21 cellular contexts compared by ENCODE assay signal in the genomic region with DNA sequence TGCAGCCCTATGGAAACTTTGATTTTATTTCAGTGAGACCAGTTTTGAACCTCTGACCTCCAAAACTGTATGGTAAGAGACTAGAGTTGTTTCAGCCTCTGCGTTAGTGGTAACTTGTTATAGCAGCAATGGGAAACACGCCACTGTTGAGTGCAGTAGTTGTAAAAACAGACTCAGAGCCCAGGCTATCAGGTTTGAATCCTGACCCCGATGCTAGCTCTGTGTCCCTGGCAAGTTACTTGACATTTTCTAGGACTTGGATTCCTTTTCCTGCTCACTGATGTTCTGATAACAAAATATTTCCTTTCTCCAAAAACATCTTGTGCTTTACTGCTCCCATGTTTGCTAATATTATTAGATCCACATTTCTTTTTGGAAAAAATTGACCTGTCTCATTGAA.
DNase-seq lines count a peak whose midpoint lies in the region; ATAC-seq and TF ChIP-seq lines count a peak whose summit lies in the region.
"Had no signal": no experiment of that assay in that cellular context is flagged by ENCODE, and none has a peak within 500 bp of the region (broad histone marks: within the 10 kb centered on the region; RNA-seq: fewer than 3 reads in every experiment).

No MANE protein-coding gene starts in this region.

- no peaks in the 10 kb centered on the region for H3K36me3 Mint-ChIP-seq in activated T-cell treated with anti-CD3 and anti-CD28 coated beads, Interleukin-2, amount 50 U/mL, for 24 hours (ENCODE audit: low read depth)
- H3K36me3 Mint-ChIP-seq: activated CD8-positive, alpha-beta memory T cell treated with anti-CD3 and anti-CD28 coated beads, Interleukin-2, amount 10 ng/mL, durations not matched to agents 7 days and 5 days; activated naive CD8-positive, alpha-beta T cell treated with anti-CD3 and anti-CD28 coated beads, Interleukin-2, amount 10 ng/mL, durations not matched to agents 7 days and 5 days had no signal

- H3K4me1 Mint-ChIP-seq in activated T-cell treated with anti-CD3 and anti-CD28 coated beads, Interleukin-2, amount 50 U/mL, for 24 hours (ENCODE audit: low read depth): no peaks in the 10 kb centered on the region
- H3K4me1 Mint-ChIP-seq: activated CD8-positive, alpha-beta memory T cell treated with anti-CD3 and anti-CD28 coated beads, Interleukin-2, amount 10 ng/mL, durations not matched to agents 7 days and 5 days; activated naive CD8-positive, alpha-beta T cell treated with anti-CD3 and anti-CD28 coated beads, Interleukin-2, amount 10 ng/mL, durations not matched to agents 7 days and 5 days had no signal

- intact Hi-C loops in sciatic nerve (cut with DNase I): no loop called here
- intact Hi-C loops in lower lobe of right lung (cut with DNase I): no loop called here

- no peak overlapping the region for H2AFZ ChIP-seq in Karpas-422 (ENCODE audit: low read length)

- ATAC-seq in GM18511 (IDR thresholded peaks at IDR 0.05; ENCODE audit: unreplicated experiment): peak; percentile 34
- ATAC-seq in GM21619 (IDR thresholded peaks at IDR 0.05; ENCODE audit: unreplicated experiment): peak; percentile 23
- ATAC-seq in sciatic nerve: peak; percentile 33
- ATAC-seq in lower lobe of right lung: no peak
- ATAC-seq: activated CD8-positive, alpha-beta memory T cell treated with anti-CD3 and anti-CD28 coated beads, Interleukin-2, amount 10 ng/mL, durations not matched to agents 7 days and 5 days; left colon; mucosa of descending colon had no signal

- no peak overlapping the region for H3K4me2 ChIP-seq in Karpas-422 (ENCODE audit: low read depth, low read length, poor library complexity, severe bottlenecking)

- no peaks in the 10 kb centered on the region for H3K79me2 ChIP-seq in Karpas-422 (ENCODE audit: low read length)

- no peaks in the 10 kb centered on the region for H4K20me1 ChIP-seq in Karpas-422 (ENCODE audit: insufficient read depth, low read depth, low read length)

- H3K4me3 ChIP-seq in choroid plexus epithelial cell (ENCODE audit: low read depth, low read length) (no peak overlapping the region), lower lobe of right lung (no peak overlapping the region), Karpas-422 (ENCODE audit: low read length) (no peak overlapping the region)
- H3K4me3 ChIP-seq: mucosa of descending colon had no signal

- no peak overlapping the region for H3K27ac Mint-ChIP-seq in activated T-cell treated with anti-CD3 and anti-CD28 coated beads, Interleukin-2, amount 50 U/mL, for 24 hours
- H3K27ac Mint-ChIP-seq: activated CD8-positive, alpha-beta memory T cell treated with anti-CD3 and anti-CD28 coated beads, Interleukin-2, amount 10 ng/mL, durations not matched to agents 7 days and 5 days; activated naive CD8-positive, alpha-beta T cell treated with anti-CD3 and anti-CD28 coated beads, Interleukin-2, amount 10 ng/mL, durations not matched to agents 7 days and 5 days; activated T-helper 2 cell treated with anti-CD3 and anti-CD28 coated beads, Interferon-gamma antibody, Interleukin-2, Interleukin-4, amounts not matched to agents 10 μg/mL and 5 μg/mL and 100 μg/mL, durations not matched to agents 14 hours and 24 hours and 36 hours had no signal

- no peaks in the 10 kb centered on the region; the same call in 1 of the 2 replicates for H3K9me2 ChIP-seq in Karpas-422 (replicated peaks; ENCODE audit: insufficient read depth, low read length)

- H3K27ac ChIP-seq in lower lobe of right lung: no peak overlapping the region
- no peak overlapping the region for H3K27ac ChIP-seq in Karpas-422 (ENCODE audit: low read length)
- H3K27ac ChIP-seq: epithelial cell of prostate had no signal

- TF ChIP-seq CTCF in choroid plexus epithelial cell (conservative IDR thresholded peaks at IDR 0.05; ENCODE audit: low read depth, low read length): no peak
- no peak for TF ChIP-seq CTCF in lower lobe of right lung (IDR thresholded peaks at IDR 0.05)

- no peak overlapping the region for H3K9ac ChIP-seq in Karpas-422 (ENCODE audit: low read length)

- H3K9me3 Mint-ChIP-seq in activated T-cell treated with anti-CD3 and anti-CD28 coated beads, Interleukin-2, amount 50 U/mL, for 24 hours: peaks cover 15% of the 10 kb centered on the region

- H3K27me3 ChIP-seq in lower lobe of right lung (ENCODE audit: low read depth) (no peaks in the 10 kb centered on the region), Karpas-422 (ENCODE audit: low read length) (no peaks in the 10 kb centered on the region)

- H3K4me3 Mint-ChIP-seq in activated T-cell treated with anti-CD3 and anti-CD28 coated beads, Interleukin-2, amount 50 U/mL, for 24 hours: no peak overlapping the region
- H3K4me3 Mint-ChIP-seq: activated CD8-positive, alpha-beta memory T cell treated with anti-CD3 and anti-CD28 coated beads, Interleukin-2, amount 10 ng/mL, durations not matched to agents 7 days and 5 days; activated naive CD8-positive, alpha-beta T cell treated with anti-CD3 and anti-CD28 coated beads, Interleukin-2, amount 10 ng/mL, durations not matched to agents 7 days and 5 days had no signal

- no peaks in the 10 kb centered on the region for H3K27me3 Mint-ChIP-seq in activated T-cell treated with anti-CD3 and anti-CD28 coated beads, Interleukin-2, amount 50 U/mL, for 24 hours
- H3K27me3 Mint-ChIP-seq: activated CD8-positive, alpha-beta memory T cell treated with anti-CD3 and anti-CD28 coated beads, Interleukin-2, amount 10 ng/mL, durations not matched to agents 7 days and 5 days; activated naive CD8-positive, alpha-beta T cell treated with anti-CD3 and anti-CD28 coated beads, Interleukin-2, amount 10 ng/mL, durations not matched to agents 7 days and 5 days had no signal

- H3K4me1 ChIP-seq in lower lobe of right lung: peaks cover 37% of the 10 kb centered on the region
- no peaks in the 10 kb centered on the region for H3K4me1 ChIP-seq in Karpas-422 (ENCODE audit: low read length)

- H3K36me3 ChIP-seq in lower lobe of right lung (no peaks in the 10 kb centered on the region), Karpas-422 (ENCODE audit: insufficient read depth, low read length) (no peaks in the 10 kb centered on the region)

- peak; percentile 11 for DNase-seq in choroid plexus epithelial cell (ENCODE audit: low read depth)
- DNase-seq in sciatic nerve (ENCODE audit: low spot score): no peak
- DNase-seq in activated CD4-positive, alpha-beta T cell treated with anti-CD3 and anti-CD28 coated beads for 48 hours: no peak
- no peak for DNase-seq in lower lobe of right lung
- no peak for DNase-seq in activated T-cell treated with anti-CD3 and anti-CD28 coated beads, Interleukin-2, amount 50 U/mL, for 24 hours
- DNase-seq in Karpas-422: no peak
- DNase-seq: activated CD8-positive, alpha-beta memory T cell treated with anti-CD3 and anti-CD28 coated beads, Interleukin-2, amount 10 ng/mL, durations not matched to agents 7 days and 5 days; activated naive CD8-positive, alpha-beta T cell treated with anti-CD3 and anti-CD28 coated beads, Interleukin-2, amount 10 ng/mL, durations not matched to agents 7 days and 5 days; dermis blood vessel endothelial cell; DMS79 treated with DMSO at 0.1 percent for 48 hours; KBM-7; left colon; mucosa of descending colon; MV-4-11; NCI-H2029 treated with DMSO at 0.1 percent for 48 hours; NK-92 treated with Interleukin-12 subunit alpha and Interleukin-12 subunit beta, amount 100 ng/mL, for 24 hours; SW 1271 had no signal

- H3K9me3 ChIP-seq in lower lobe of right lung (no peaks in the 10 kb centered on the region), Karpas-422 (ENCODE audit: low read length) (peaks cover 28% of the 10 kb centered on the region)
- H3K9me3 ChIP-seq: mucosa of descending colon had no signal

Comparison
In these comparisons a context has a peak if more than half of its experiments do, and no peak if none do; other contexts are left out.
1. ATAC-seq: peak in GM18511 (single experiment), GM21619 (single experiment) and sciatic nerve (single experiment); none in lower lobe of right lung (0 of 2).